ENCODE assay signal across 13 cellular contexts in genomic region chr17:27338536-27338985, GRCh38. TPM values are rescaled to one million over a fixed set of nuclear protein-coding genes. Genes with fewer than 3 reads are reported as not detected.
A peak's percentile ranks its signal among the peaks of the same experiment; 100 is the strongest.
DNase-seq lines count a peak whose midpoint lies in the region; ATAC-seq and TF ChIP-seq lines count a peak whose summit lies in the region.
"Had no signal": no experiment of that assay in that cellular context is flagged by ENCODE, and none has a peak within 500 bp of the region (broad histone marks: within the 10 kb centered on the region; RNA-seq: fewer than 3 reads in every experiment).

No MANE protein-coding gene starts in this region.

- H3K4me2 ChIP-seq in trophoblast cell (ENCODE audit: low read length), result no peak overlapping the region

- no peak overlapping the region for H2BK5ac ChIP-seq in trophoblast cell (ENCODE audit: low read depth, low read length, poor library complexity)

- TF ChIP-seq CTCF in uterus (IDR thresholded peaks at IDR 0.05) (no peak), body of pancreas (IDR thresholded peaks at IDR 0.05) (no peak)

- H3K4ac ChIP-seq in trophoblast cell (ENCODE audit: low read depth, low read length), result peak overlapping the region; percentile 28

- H3K23ac ChIP-seq in trophoblast cell (ENCODE audit: low read length), result no peak overlapping the region

- H3K4me3 ChIP-seq in trophoblast cell (ENCODE audit: low read depth, low read length) (no peak overlapping the region), uterus (no peak overlapping the region), body of pancreas (no peak overlapping the region)

- H3K4me1 ChIP-seq in trophoblast cell (ENCODE audit: control insufficient read depth in 1 of 2, insufficient read depth in 2 of 2, low read length in 2 of 2) (peaks cover 12 to 17% of the 10 kb centered on the region in 2 experiments), uterus (peaks cover 0 to 6% of the 10 kb centered on the region in 2 donors), body of pancreas (peaks cover 11% of the 10 kb centered on the region)

- no peak overlapping the region for H2AK5ac ChIP-seq in trophoblast cell (ENCODE audit: low read length)

- intact Hi-C loops in uterus (cut with DNase I; ENCODE audit: low total_unique reads), result no loop called here
- intact Hi-C loops in body of pancreas (cut with DNase I), result no loop called here

- H3K27me3 ChIP-seq in trophoblast cell (ENCODE audit: insufficient read depth, low read length) (no peaks in the 10 kb centered on the region), uterus (no peaks in the 10 kb centered on the region), body of pancreas (no peaks in the 10 kb centered on the region)

- H3K79me2 ChIP-seq in trophoblast cell (ENCODE audit: control insufficient read depth, insufficient read depth, low read length, poor library complexity), result no peaks in the 10 kb centered on the region

- WGBS in trophoblast cell (ENCODE audit: extremely low coverage, insufficient coverage, insufficient read length), result no CpG with 5 or more reads among the region's 9 CpGs
- WGBS in body of pancreas, 2 donors, result 79 to 81% methylated on average over 9 of the region's 9 CpGs

- H4K8ac ChIP-seq in trophoblast cell (ENCODE audit: low read depth, low read length), result no peak overlapping the region

- ATAC-seq in GM18907 (IDR thresholded peaks at IDR 0.05; ENCODE audit: unreplicated experiment), result peak; percentile 68
- peak; percentile 71 for ATAC-seq in HG02588 (IDR thresholded peaks at IDR 0.05; ENCODE audit: unreplicated experiment)
- peak; percentile 62 for ATAC-seq in HG03457 (IDR thresholded peaks at IDR 0.05; ENCODE audit: unreplicated experiment)
- ATAC-seq in body of pancreas, result no peak
- ATAC-seq: activated CD4-positive, CD25-positive, alpha-beta regulatory T cell treated with anti-CD3 and anti-CD28 coated beads, Interleukin-2, amount 50 U/mL, for 24 hours had no signal

- TF ChIP-seq POLR2A in uterus (IDR thresholded peaks at IDR 0.05) (no peak), body of pancreas (IDR thresholded peaks at IDR 0.05) (no peak)

- no peak overlapping the region for H2BK120ac ChIP-seq in trophoblast cell (ENCODE audit: insufficient read depth, low read length, poor library complexity)

- H3K9ac ChIP-seq in trophoblast cell (ENCODE audit: low read length), result no peak overlapping the region

- H4K12ac ChIP-seq in trophoblast cell (ENCODE audit: low read depth, low read length), result no peak overlapping the region

- H2AFZ ChIP-seq in trophoblast cell (ENCODE audit: insufficient read depth, low read length, poor library complexity), result no peak overlapping the region

- H3K36me3 ChIP-seq in trophoblast cell (ENCODE audit: control insufficient read depth in 1 of 2, insufficient read depth in 2 of 2, low read length in 2 of 2) (no peaks in the 10 kb centered on the region), uterus (no peaks in the 10 kb centered on the region), body of pancreas (replicated peaks in 1 of 2; ENCODE audit: insufficient read depth in 1 of 2, low read depth in 2 of 2) (no peaks in the 10 kb centered on the region)

- peaks cover 14% of the 10 kb centered on the region for H3K79me1 ChIP-seq in trophoblast cell (ENCODE audit: low read length)

- H3K14ac ChIP-seq in trophoblast cell (ENCODE audit: low read length), result no peak overlapping the region

- H3K18ac ChIP-seq in trophoblast cell (ENCODE audit: low read length), result no peak overlapping the region

- no peak for DNase-seq in trophoblast cell
- no peak for DNase-seq in uterus
- DNase-seq in body of pancreas, result no peak
- DNase-seq in AG20443 (ENCODE audit: low spot score), result no peak
- no peak for DNase-seq in activated CD4-positive, alpha-beta T cell treated with anti-CD3 and anti-CD28 coated beads, Interleukin-2, amount 50 U/mL, for 4 hours
- DNase-seq: activated gamma-delta T cell treated with Interleukin-2 at 50 U/mL for 16 hours; DMS 273 treated with DMSO at 0.1 percent for 48 hours; NCI-H2171; stimulated activated naive CD4-positive, alpha-beta T cell treated with Interleukin-2 at 50 U/mL for 16 hours had no signal

- no peak overlapping the region for H2BK12ac ChIP-seq in trophoblast cell (ENCODE audit: low read length)

- H4K91ac ChIP-seq in trophoblast cell (ENCODE audit: low read depth, low read length), result peak overlapping the region; percentile 65

- H3K9me3 ChIP-seq in trophoblast cell (ENCODE audit: insufficient read depth, low read depth, low read length) (no peaks in the 10 kb centered on the region), uterus (no peaks in the 10 kb centered on the region), body of pancreas (no peaks in the 10 kb centered on the region)

- peak overlapping the region; percentile 56 for H3K27ac ChIP-seq in trophoblast cell (ENCODE audit: low read depth, low read length)
- H3K27ac ChIP-seq in uterus, result no peak overlapping the region
- H3K27ac ChIP-seq in body of pancreas, result no peak overlapping the region

RNA-seq across cellular contexts. Expression of gene WSB1, which starts 44.6 kb away (rescaled TPM):
- 193 and 206 TPM in 2 replicates for polyA plus RNA-seq in trophoblast cell (2013)
- total RNA-seq in uterus, result 100 to 1,000 TPM; 140 to 421 (median 354) TPM
- total RNA-seq in body of pancreas, result 100 to 1,000 TPM; 106 to 147 TPM
